ENCODE assay signal across 9 cellular contexts in the genomic region with DNA sequence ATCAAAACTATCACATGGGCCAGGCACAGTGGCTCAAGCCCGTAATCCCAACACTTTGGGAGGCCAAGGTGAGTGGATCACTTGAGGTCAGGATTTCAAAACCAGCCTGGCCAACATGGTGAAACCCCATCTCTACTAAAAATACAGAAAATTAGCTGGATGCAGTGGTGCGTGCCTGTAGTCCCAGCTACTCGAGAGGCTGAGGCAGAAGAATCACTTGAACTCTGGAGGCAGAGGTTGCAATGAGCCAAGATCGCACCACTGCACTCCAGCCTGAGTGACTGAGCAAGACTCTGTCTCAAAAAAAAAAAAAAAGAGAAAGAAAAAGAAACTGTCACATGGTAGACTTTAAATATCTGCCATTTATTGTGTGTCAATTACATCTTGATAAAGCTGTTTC. TPM values are rescaled to one million over a fixed set of nuclear protein-coding genes. Genes with fewer than 3 reads are reported as not detected.
"Had no signal": no experiment of that assay in that cellular context is flagged by ENCODE, and none has a peak within 500 bp of the region (broad histone marks: within the 10 kb centered on the region; RNA-seq: fewer than 3 reads in every experiment).

No MANE protein-coding gene starts in this region.

RNA-seq across cellular contexts. Expression of a gene that starts 44.6 kb away (rescaled TPM):
- total RNA-seq: OCI-LY7, PC-3, PC-9, Peyer's patch, Right ventricle myocardium inferior, Right ventricle myocardium superior, RPMI7951, SJSA1, SK-MEL-5 had no signal
